In genomic region chr3:59374812-59375211, GRCh38 we compare ENCODE assay signal across 12 cellular contexts.
DNase-seq lines count a peak whose midpoint lies in the region; ATAC-seq and TF ChIP-seq lines count a peak whose summit lies in the region.
"Had no signal": no experiment of that assay in that cellular context is flagged by ENCODE, and none has a peak within 500 bp of the region (broad histone marks: within the 10 kb centered on the region; RNA-seq: fewer than 3 reads in every experiment).

No MANE protein-coding gene starts in this region.

- no peaks in the 10 kb centered on the region for H3K36me3 ChIP-seq in naive thymus-derived CD4-positive, alpha-beta T cell (ENCODE audit: control insufficient read depth in 2 of 3, insufficient read depth in 3 of 3, low read length in 3 of 3)
- H3K36me3 ChIP-seq: gastrocnemius medialis, neutrophil had no signal

- H3K27me3 ChIP-seq in naive thymus-derived CD4-positive, alpha-beta T cell (ENCODE audit: control insufficient read depth in 2 of 2, insufficient read depth in 2 of 2, low read length in 2 of 2), result no peaks in the 10 kb centered on the region
- H3K27me3 ChIP-seq: gastrocnemius medialis, neutrophil had no signal

- CTCF ChIA-PET in naive thymus-derived CD4-positive, alpha-beta T cell (lab: Charles Lee), result no interaction called here

- peaks cover 0 to 18% (median 0%) of the 10 kb centered on the region in 11 donors for H3K9me3 Mint-ChIP-seq in naive thymus-derived CD4-positive, alpha-beta T cell
- no peaks in the 10 kb centered on the region for H3K9me3 Mint-ChIP-seq in naive thymus-derived CD8-positive, alpha-beta T cell

- peaks cover 0 to 8% (median 0%) of the 10 kb centered on the region in 5 donors for H3K36me3 Mint-ChIP-seq in naive thymus-derived CD4-positive, alpha-beta T cell
- no peaks in the 10 kb centered on the region for H3K36me3 Mint-ChIP-seq in naive thymus-derived CD8-positive, alpha-beta T cell

- DNase-seq in naive thymus-derived CD4-positive, alpha-beta T cell, result no peak
- DNase-seq in erythroblast (lab: John Stamatoyannopoulos, UW) (no peak), activated gamma-delta T cell treated with Interleukin-2 at 50 U/mL for 16 hours (no peak), AML-193 (lab: John Stamatoyannopoulos, UW) (no peak)
- DNase-seq in naive thymus-derived CD8-positive, alpha-beta T cell, result no peak
- DNase-seq: gastrocnemius medialis, NCI-H2081 treated with DMSO at 0.1 percent for 48 hours had no signal

- H3K4me1 Mint-ChIP-seq in naive thymus-derived CD4-positive, alpha-beta T cell, result peaks cover 0 to 8% (median 0%) of the 10 kb centered on the region in 7 donors
- H3K4me1 Mint-ChIP-seq in naive thymus-derived CD8-positive, alpha-beta T cell, result peaks cover 0 to 6% (median 3%) of the 10 kb centered on the region in 4 donors

- intact Hi-C loops in naive thymus-derived CD4-positive, alpha-beta T cell (cut with micrococcal nuclease), result no loop called here

- H3K4me3 Mint-ChIP-seq in naive thymus-derived CD4-positive, alpha-beta T cell, result peak overlapping the region in 1 of 10 donors; percentile 10
- H3K4me3 Mint-ChIP-seq in naive thymus-derived CD8-positive, alpha-beta T cell, result no peak overlapping the region

- H3K9me3 ChIP-seq in naive thymus-derived CD4-positive, alpha-beta T cell (ENCODE audit: control insufficient read depth in 2 of 3, low read length in 3 of 3), result no peaks in the 10 kb centered on the region
- H3K9me3 ChIP-seq: gastrocnemius medialis, neutrophil had no signal

- no peak overlapping the region for H3K27ac Mint-ChIP-seq in naive thymus-derived CD4-positive, alpha-beta T cell
- no peak overlapping the region for H3K27ac Mint-ChIP-seq in naive thymus-derived CD8-positive, alpha-beta T cell

- no peak overlapping the region for H3K4me3 ChIP-seq in naive thymus-derived CD4-positive, alpha-beta T cell (ENCODE audit: low read length)
- H3K4me3 ChIP-seq: gastrocnemius medialis had no signal

- H3K4me1 ChIP-seq in naive thymus-derived CD4-positive, alpha-beta T cell (ENCODE audit: control insufficient read depth in 2 of 2, insufficient read depth in 2 of 2, low read length in 2 of 2), result no peaks in the 10 kb centered on the region
- H3K4me1 ChIP-seq: gastrocnemius medialis had no signal

- no peaks in the 10 kb centered on the region for H3K27me3 Mint-ChIP-seq in naive thymus-derived CD4-positive, alpha-beta T cell
- no peaks in the 10 kb centered on the region for H3K27me3 Mint-ChIP-seq in naive thymus-derived CD8-positive, alpha-beta T cell

- peak; percentile 100 for ATAC-seq in GM18907 (IDR thresholded peaks at IDR 0.05; ENCODE audit: unreplicated experiment)
- peak; percentile 100 for ATAC-seq in GM21786 (IDR thresholded peaks at IDR 0.05; ENCODE audit: unreplicated experiment)
- ATAC-seq in HG03469 (IDR thresholded peaks at IDR 0.05; ENCODE audit: unreplicated experiment), result peak; percentile 100
- ATAC-seq in naive thymus-derived CD4-positive, alpha-beta T cell, result peak; percentile 36
- ATAC-seq in naive thymus-derived CD8-positive, alpha-beta T cell, result no peak
- ATAC-seq: gastrocnemius medialis had no signal

- no peak for TF ChIP-seq POLR2A in erythroblast (IDR thresholded peaks at IDR 0.05; ENCODE audit: low read length)

- POLR2A ChIA-PET in naive thymus-derived CD4-positive, alpha-beta T cell (lab: Charles Lee), result no interaction called here
- POLR2A ChIA-PET in naive thymus-derived CD8-positive, alpha-beta T cell (lab: Charles Lee), result interaction anchor here (0.7 kb wide), 1 partner anchor 127 kb away, joined by 3 read pairs; no protein-coding TSS in a partner anchor

- H3K27ac ChIP-seq in naive thymus-derived CD4-positive, alpha-beta T cell (ENCODE audit: low read depth, low read length), result no peak overlapping the region
- H3K27ac ChIP-seq: gastrocnemius medialis, neutrophil, VCaP had no signal

Comparison
In these comparisons a context has a peak if more than half of its experiments do, and no peak if none do; other contexts are left out.
1. ATAC-seq: peak in GM18907 (single experiment), GM21786 (single experiment), HG03469 (single experiment) and naive thymus-derived CD4-positive, alpha-beta T cell (single experiment); none in naive thymus-derived CD8-positive, alpha-beta T cell (0 of 2).